Comparison of ENCODE assay signal across 8 cellular contexts in the genomic region with DNA sequence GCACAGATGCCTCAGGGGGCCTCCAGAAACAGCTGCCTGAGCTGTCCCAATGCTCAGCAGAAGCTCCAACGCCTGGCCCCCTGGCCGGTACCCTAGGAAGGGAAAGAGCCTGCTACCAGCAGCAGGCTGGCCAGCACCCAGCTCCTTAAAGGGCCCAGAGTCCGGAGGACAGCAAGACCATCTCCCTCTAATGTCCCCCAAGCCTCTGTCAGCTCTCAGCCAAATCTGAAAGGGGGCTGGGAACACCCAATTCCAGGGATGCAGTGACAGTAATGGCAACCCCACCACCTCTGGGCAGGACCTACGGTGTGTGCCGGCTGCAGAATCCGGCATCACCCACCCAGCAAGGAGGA. TPM values are rescaled to one million over a fixed set of nuclear protein-coding genes. Genes with fewer than 3 reads are reported as not detected.
DNase-seq lines count a peak whose midpoint lies in the region; ATAC-seq and TF ChIP-seq lines count a peak whose summit lies in the region.

No MANE protein-coding gene starts in this region.

- peaks cover 44 to 84% (median 66%) of the 10 kb centered on the region in 4 donors for H3K4me1 Mint-ChIP-seq in CD4-positive, alpha-beta memory T cell
- H3K4me1 Mint-ChIP-seq in neural crest cell: peaks cover 41% of the 10 kb centered on the region

- H3K27me3 Mint-ChIP-seq in CD4-positive, alpha-beta memory T cell: peaks cover 0 to 2% of the 10 kb centered on the region in 2 donors
- H3K27me3 Mint-ChIP-seq in neural crest cell (ENCODE audit: low read depth): no peaks in the 10 kb centered on the region

- H3K27ac Mint-ChIP-seq in CD4-positive, alpha-beta memory T cell: peak overlapping the region; percentile 95 to 99 (median 99)
- no peak overlapping the region for H3K27ac Mint-ChIP-seq in neural crest cell (ENCODE audit: unreplicated experiment)

- H3K4me1 ChIP-seq in CD4-positive, alpha-beta memory T cell (ENCODE audit: insufficient read depth, low read length): peaks cover 78% of the 10 kb centered on the region
- H3K4me1 ChIP-seq in Loucy (ENCODE audit: insufficient read depth, low read length, poor library complexity, severe bottlenecking) (peaks cover 61% of the 10 kb centered on the region), mammary epithelial cell (ENCODE audit: insufficient read depth, low read length) (peaks cover 23% of the 10 kb centered on the region)

- peak overlapping the region; percentile 93 to 100 (median 98) for H3K4me3 Mint-ChIP-seq in CD4-positive, alpha-beta memory T cell
- H3K4me3 Mint-ChIP-seq in neural crest cell: peak overlapping the region; percentile 67

- H3K4me3 ChIP-seq in CD4-positive, alpha-beta memory T cell (ENCODE audit: low read length in 2 of 2): peak overlapping the region; percentile 84 to 92
- H3K4me3 ChIP-seq in Loucy (ENCODE audit: low read length, poor library complexity, severe bottlenecking): peak overlapping the region; percentile 89
- H3K4me3 ChIP-seq in mammary epithelial cell (replicated peaks in 1 of 3; ENCODE audit: insufficient read depth in 1 of 3, low read depth in 2 of 3, low read length in 3 of 3): no peak overlapping the region

- H3K36me3 ChIP-seq in CD4-positive, alpha-beta memory T cell (ENCODE audit: insufficient read depth, low read length): no peaks in the 10 kb centered on the region
- H3K36me3 ChIP-seq in Loucy (ENCODE audit: insufficient read depth, low read length) (peaks cover 16% of the 10 kb centered on the region; the same call in 1 of the 2 replicates), mammary epithelial cell (ENCODE audit: insufficient read depth, low read length) (no peaks in the 10 kb centered on the region)

- CTCF ChIA-PET in CD4-positive, alpha-beta memory T cell (lab: Charles Lee; ENCODE audit: partially characterized antibody): interaction anchor here (0.8 to 2.7 kb wide), 14 partner anchors 17 to 376 kb away, joined by 3 to 17 read pairs (median 3); a partner anchor contains a TSS
- CTCF ChIA-PET in mammary epithelial cell (lab: Charles Lee; ENCODE audit: low non-redundant PET): no interaction called here

- dilution Hi-C loops in mammary epithelial cell (cut with HindIII; ENCODE audit: low sequenced_read_pairs): loop anchor here (5.0 kb wide), 4 partner anchors 53 to 158 kb away; a partner anchor contains a TSS

- intact Hi-C loops in CD4-positive, alpha-beta memory T cell (cut with micrococcal nuclease): loop anchor here (1.0 to 10.0 kb wide), 3 partner anchors 26 to 380 kb away; a partner anchor contains a TSS
- intact Hi-C loops in mammary epithelial cell (cut with micrococcal nuclease): no loop called here

- H4K20me1 ChIP-seq in Loucy (ENCODE audit: insufficient read depth, low read length, poor library complexity, severe bottlenecking) (peaks cover 49% of the 10 kb centered on the region), mammary epithelial cell (ENCODE audit: insufficient read depth, low read length) (peaks cover 4% of the 10 kb centered on the region)

- H3K36me3 Mint-ChIP-seq in CD4-positive, alpha-beta memory T cell: peaks cover 9 to 48% of the 10 kb centered on the region in 2 donors
- no peaks in the 10 kb centered on the region for H3K36me3 Mint-ChIP-seq in neural crest cell (ENCODE audit: low read depth)

- H3K79me2 ChIP-seq in Loucy (ENCODE audit: insufficient read depth, low read length) (peaks cover 87% of the 10 kb centered on the region), mammary epithelial cell (ENCODE audit: insufficient read depth, low read length) (peaks cover 92% of the 10 kb centered on the region)

- H3F3A ChIP-seq in Loucy (ENCODE audit: low read depth): peaks cover 28% of the 10 kb centered on the region

- BruUV-seq in mammary epithelial cell (replicated peaks; lab: Mats Ljungman, UMichigan): no TSS peak

- no peaks in the 10 kb centered on the region for H3K27me3 ChIP-seq in CD4-positive, alpha-beta memory T cell (ENCODE audit: insufficient read depth, low read length)
- H3K27me3 ChIP-seq in Loucy (ENCODE audit: insufficient read depth, low read length, poor library complexity, severe bottlenecking) (no peaks in the 10 kb centered on the region), mammary epithelial cell (ENCODE audit: insufficient read depth, low read length) (no peaks in the 10 kb centered on the region)

- TF ChIP-seq CTCF in Loucy (conservative IDR thresholded peaks at IDR 0.05; ENCODE audit: low read length) (no peak), mammary epithelial cell (conservative IDR thresholded peaks at IDR 0.05 in 1 of 2, IDR thresholded peaks at IDR 0.05 in 1 of 2; ENCODE audit: extremely low read depth in 1 of 2, insufficient read depth in 1 of 2, low read depth in 1 of 2, low read length in 2 of 2) (no peak), neural crest cell (conservative IDR thresholded peaks at IDR 0.05) (no peak)

- H3K9me3 ChIP-seq in CD4-positive, alpha-beta memory T cell (ENCODE audit: control insufficient read depth in 1 of 2, low read length in 2 of 2): no peaks in the 10 kb centered on the region
- no peaks in the 10 kb centered on the region for H3K9me3 ChIP-seq in Loucy (ENCODE audit: insufficient read depth, low read depth, low read length)
- no peaks in the 10 kb centered on the region for H3K9me3 ChIP-seq in mammary epithelial cell (replicated peaks; ENCODE audit: insufficient read depth, low read length)

- H3K4me2 ChIP-seq in Loucy (ENCODE audit: low read depth, low read length, poor library complexity, severe bottlenecking) (peak overlapping the region; percentile 97), mammary epithelial cell (ENCODE audit: insufficient read depth, low read depth, low read length) (peak overlapping the region; percentile 3)

- H3K9ac ChIP-seq in Loucy (ENCODE audit: low read depth, low read length, poor library complexity, severe bottlenecking): peak overlapping the region; percentile 100
- no peak overlapping the region for H3K9ac ChIP-seq in mammary epithelial cell (ENCODE audit: insufficient read depth, low read length)

- H2AFZ ChIP-seq in Loucy (ENCODE audit: low read length) (no peak overlapping the region), mammary epithelial cell (ENCODE audit: low read depth, low read length) (no peak overlapping the region)

- DNase-seq in CD4-positive, alpha-beta memory T cell: no peak
- DNase-seq in mammary epithelial cell (no peak), neural crest cell (ENCODE audit: low read depth, low spot score) (no peak), GDM1 (lab: John Stamatoyannopoulos, UW) (no peak), NCI-H128 (lab: John Stamatoyannopoulos, UW; ENCODE audit: unreplicated experiment) (no peak)

- in situ Hi-C loops in mammary epithelial cell (cut with MboI; ENCODE audit: low sequenced_read_pairs in 2 of 2): no loop called here

- H3K9me3 Mint-ChIP-seq in CD4-positive, alpha-beta memory T cell: peaks cover 0 to 2% (median 0%) of the 10 kb centered on the region in 8 donors
- H3K9me3 Mint-ChIP-seq in neural crest cell: no peaks in the 10 kb centered on the region

- POLR2A ChIA-PET in CD4-positive, alpha-beta memory T cell (lab: Charles Lee; ENCODE audit: partially characterized antibody): interaction anchor here (0.6 to 9.5 kb wide), 22 partner anchors 8 to 1918 kb away, joined by 3 to 199 read pairs (median 5); a partner anchor contains a TSS

- WGBS in mammary epithelial cell (ENCODE audit: low coverage, missing lambda C conversion rate): 62% methylated on average over 6 of the region's 6 CpGs

- ATAC-seq in GM21423 (IDR thresholded peaks at IDR 0.05; ENCODE audit: unreplicated experiment): no peak
- no peak for ATAC-seq in GM21737 (IDR thresholded peaks at IDR 0.05; ENCODE audit: unreplicated experiment)

- peak overlapping the region; percentile 92 for H3K27ac ChIP-seq in CD4-positive, alpha-beta memory T cell (ENCODE audit: low read depth, low read length)
- no peak overlapping the region for H3K27ac ChIP-seq in mammary epithelial cell (ENCODE audit: insufficient read depth, low read depth, low read length)

- no peaks in the 10 kb centered on the region for H3K9me2 ChIP-seq in Loucy (replicated peaks; ENCODE audit: low read depth, low read length)

RNA-seq across cellular contexts. Expression of a gene that starts 4.2 kb away (rescaled TPM):
- 100 to 1,000 TPM; 161 to 162 TPM for total RNA-seq in CD4-positive, alpha-beta memory T cell
- polyA plus RNA-seq in CD4-positive, alpha-beta memory T cell: 100 to 1,000 TPM in 1 of 2 donors, 10 to 100 TPM in 1; 22.9 to 107 TPM
- total RNA-seq in mammary epithelial cell (10 to 100 TPM; 28.3 to 74.2 TPM), neural crest cell (71.2 and 73.1 TPM in 2 replicates)
- 50.8 TPM for polyA plus RNA-seq in mammary epithelial cell
- polyA minus RNA-seq in mammary epithelial cell: 115 TPM

RNA-seq across cellular contexts. Expression of a gene that starts 25.3 kb away (rescaled TPM):
- total RNA-seq in CD4-positive, alpha-beta memory T cell: 10 to 100 TPM; 17.9 to 18.5 TPM
- 10 to 100 TPM; 35.7 to 38.7 TPM for polyA plus RNA-seq in CD4-positive, alpha-beta memory T cell
- total RNA-seq in mammary epithelial cell (10 to 100 TPM; 27.5 to 42.9 TPM), neural crest cell (53.8 and 54.7 TPM in 2 replicates)
- polyA plus RNA-seq in mammary epithelial cell: 36.7 TPM
- 19.2 TPM for polyA minus RNA-seq in mammary epithelial cell

RNA-seq across cellular contexts. Expression of a gene that starts 26.0 kb away (rescaled TPM):
- 10 to 100 TPM; 19.7 to 22.1 TPM for total RNA-seq in CD4-positive, alpha-beta memory T cell
- polyA plus RNA-seq in CD4-positive, alpha-beta memory T cell: 1 to 10 TPM in 1 of 2 donors, not detected in 1; 3.5 TPM
- total RNA-seq in mammary epithelial cell (1 to 10 TPM; 1.7 to 3.6 TPM), neural crest cell (4.9 and 5.8 TPM in 2 replicates)
- 1.0 TPM for polyA plus RNA-seq in mammary epithelial cell
- polyA minus RNA-seq in mammary epithelial cell: 1.1 TPM

RNA-seq across cellular contexts. Expression of a gene that starts 29.2 kb away (rescaled TPM):
- total RNA-seq in CD4-positive, alpha-beta memory T cell: 1 to 10 TPM; 1.4 to 1.7 TPM
- polyA plus RNA-seq in CD4-positive, alpha-beta memory T cell: not detected
- total RNA-seq in mammary epithelial cell: 1 to 10 TPM; 1.5 to 4.2 TPM
- polyA plus RNA-seq in mammary epithelial cell: 0.27 TPM
- polyA minus RNA-seq in mammary epithelial cell: 0.36 TPM
- total RNA-seq in neural crest cell: 50.0 and 50.7 TPM in 2 replicates

RNA-seq across cellular contexts. Expression of a gene that starts 45.3 kb away (rescaled TPM):
- not detected for total RNA-seq in CD4-positive, alpha-beta memory T cell
- polyA plus RNA-seq in CD4-positive, alpha-beta memory T cell: not detected
- total RNA-seq in mammary epithelial cell (under 1 TPM in 1 of 2 donors, not detected in 1; 0.38 TPM), neural crest cell (1.2 and 2.0 TPM in 2 replicates)
- 0.12 TPM for polyA plus RNA-seq in mammary epithelial cell
- not detected for polyA minus RNA-seq in mammary epithelial cell

Comparison
In these comparisons a context has a peak if more than half of its experiments do, and no peak if none do; other contexts are left out.
1. H3K4me3 ChIP-seq: peak in CD4-positive, alpha-beta memory T cell (2 of 2) and Loucy (single experiment); none in mammary epithelial cell (0 of 3).